Comparison of ENCODE assay signal across 30 cellular contexts in genomic region chr3:2274531-2274930, GRCh38.
"Had no signal": no experiment of that assay in that cellular context is flagged by ENCODE, and none has a peak within 500 bp of the region (broad histone marks: within the 10 kb centered on the region; RNA-seq: fewer than 3 reads in every experiment).

No MANE protein-coding gene starts in this region.

- ATAC-seq: left cardiac atrium; left lung; lower lobe of right lung; natural killer cell; right lobe of liver; stimulated activated naive B cell treated with anti-CD40 and anti-IgM and Interleukin-4, amounts not matched to agents 10 μg/mL and 1 μg/mL and 100 μg/mL, for 72 hours; stimulated activated naive CD8-positive, alpha-beta T cell treated with anti-CD3 and anti-CD28 coated beads, Interleukin-15, Interleukin-2, amounts not matched to agents 100 U/mL and 50 U/mL, for 24 hours had no signal

- H3K27ac Mint-ChIP-seq: mesothelial cell of epicardium; naive B cell; natural killer cell; nephron progenitor cell; neural progenitor cell; progenitor cell of endocrine pancreas; stimulated activated naive B cell treated with anti-CD40 and anti-IgM and Interleukin-4, amounts not matched to agents 10 μg/mL and 1 μg/mL and 100 μg/mL, for 72 hours had no signal

- H3K27me3 Mint-ChIP-seq: naive B cell; progenitor cell of endocrine pancreas; stimulated activated naive B cell treated with anti-CD40 and anti-IgM and Interleukin-4, amounts not matched to agents 10 μg/mL and 1 μg/mL and 100 μg/mL, for 72 hours had no signal

- H3K9me3 Mint-ChIP-seq: mesothelial cell of epicardium; nephron progenitor cell; neural progenitor cell; stimulated activated naive B cell treated with anti-CD40 and anti-IgM and Interleukin-4, amounts not matched to agents 10 μg/mL and 1 μg/mL and 100 μg/mL, for 72 hours had no signal

- H3K4me1 Mint-ChIP-seq: naive B cell; natural killer cell; neural progenitor cell; stimulated activated naive B cell treated with anti-CD40 and anti-IgM and Interleukin-4, amounts not matched to agents 10 μg/mL and 1 μg/mL and 100 μg/mL, for 72 hours had no signal

- H3K36me3 Mint-ChIP-seq: mesothelial cell of epicardium; naive B cell; natural killer cell; neural progenitor cell; stimulated activated naive B cell treated with anti-CD40 and anti-IgM and Interleukin-4, amounts not matched to agents 10 μg/mL and 1 μg/mL and 100 μg/mL, for 72 hours had no signal

- DNase-seq: hippocampal formation; kidney glomerular epithelial cell; left cardiac atrium; left lung; lower lobe of right lung; mammary epithelial cell; mesendoderm; naive B cell; natural killer cell; nephron progenitor cell; occipital lobe; ovary; right lobe of liver; stimulated activated CD4-positive, alpha-beta T cell treated with anti-CD3 and anti-CD28 coated beads, Interleukin-12 subunit alpha, Interleukin-12 subunit beta, amount 100 ng/mL, for 4 hours; stimulated activated CD4-positive, alpha-beta T cell treated with anti-CD3 and anti-CD28 coated beads, Interleukin-15, amount 100 ng/mL, for 24 hours; stimulated activated CD4-positive, alpha-beta T cell treated with anti-CD3 and anti-CD28 coated beads, Interleukin-2, amount 100 ng/mL, for 24 hours; stimulated activated CD4-positive, alpha-beta T cell treated with anti-CD3 and anti-CD28 coated beads, Interleukin-4, amount 100 ng/mL, for 1 hour; stimulated activated naive B cell treated with anti-CD40 and anti-IgM and Interleukin-4, amounts not matched to agents 10 μg/mL and 1 μg/mL and 100 μg/mL, for 72 hours; stimulated activated naive CD8-positive, alpha-beta T cell treated with anti-CD3 and anti-CD28 coated beads, Interleukin-15, Interleukin-2, amounts not matched to agents 100 U/mL and 50 U/mL, for 24 hours; stomach; testis; thyroid gland; transverse colon; upper lobe of left lung had no signal

- H3K4me3 Mint-ChIP-seq: mesothelial cell of epicardium; naive B cell; natural killer cell; nephron progenitor cell; neural progenitor cell; stimulated activated naive B cell treated with anti-CD40 and anti-IgM and Interleukin-4, amounts not matched to agents 10 μg/mL and 1 μg/mL and 100 μg/mL, for 72 hours had no signal

- H3K4me3 ChIP-seq: left lung, lower lobe of right lung, neural progenitor cell, ovary, right atrium auricular region, right lobe of liver, smooth muscle cell, stomach, testis, thyroid gland, transverse colon, upper lobe of left lung, vagina had no signal
